In genomic region chr19:7394728-7395359, GRCh38 we compare ENCODE assay signal across 8 cellular contexts.
DNase-seq lines count a peak whose midpoint lies in the region; ATAC-seq and TF ChIP-seq lines count a peak whose summit lies in the region.

No MANE protein-coding gene starts in this region.

- TF ChIP-seq POLR2A in GM18526 (IDR thresholded peaks at IDR 0.05; ENCODE audit: extremely low read depth, insufficient read length) = peak; percentile 85

- ATAC-seq in HG03103 (IDR thresholded peaks at IDR 0.05; ENCODE audit: low read depth, unreplicated experiment) = peak; percentile 45

- DNase-seq in 8988T (peak; percentile 67), NCI-H2227 treated with DMSO at 0.1 percent for 48 hours (lab: John Stamatoyannopoulos, UW) (peak; percentile 81), iris pigment epithelial cell (ENCODE audit: low read depth) (peak; percentile 83), smooth muscle cell of the brain vasculature (ENCODE audit: low read depth, low spot score) (peak; percentile 72)
- peak; percentile 81 for DNase-seq in activated CD4-positive, CD25-positive, alpha-beta regulatory T cell treated with anti-CD3 and anti-CD28 coated beads, Interleukin-2, amount 50 U/mL, for 16 hours (ENCODE audit: low read depth, low spot score)
- DNase-seq in central memory CD4-positive, alpha-beta T cell = peak; percentile 90

Comparison
In these comparisons a context has a peak if more than half of its experiments do, and no peak if none do; other contexts are left out.
1. Peak in every context shown above with its lines: DNase-seq and ATAC-seq.